Comparison of ENCODE assay signal across 9 cellular contexts in the genomic region with DNA sequence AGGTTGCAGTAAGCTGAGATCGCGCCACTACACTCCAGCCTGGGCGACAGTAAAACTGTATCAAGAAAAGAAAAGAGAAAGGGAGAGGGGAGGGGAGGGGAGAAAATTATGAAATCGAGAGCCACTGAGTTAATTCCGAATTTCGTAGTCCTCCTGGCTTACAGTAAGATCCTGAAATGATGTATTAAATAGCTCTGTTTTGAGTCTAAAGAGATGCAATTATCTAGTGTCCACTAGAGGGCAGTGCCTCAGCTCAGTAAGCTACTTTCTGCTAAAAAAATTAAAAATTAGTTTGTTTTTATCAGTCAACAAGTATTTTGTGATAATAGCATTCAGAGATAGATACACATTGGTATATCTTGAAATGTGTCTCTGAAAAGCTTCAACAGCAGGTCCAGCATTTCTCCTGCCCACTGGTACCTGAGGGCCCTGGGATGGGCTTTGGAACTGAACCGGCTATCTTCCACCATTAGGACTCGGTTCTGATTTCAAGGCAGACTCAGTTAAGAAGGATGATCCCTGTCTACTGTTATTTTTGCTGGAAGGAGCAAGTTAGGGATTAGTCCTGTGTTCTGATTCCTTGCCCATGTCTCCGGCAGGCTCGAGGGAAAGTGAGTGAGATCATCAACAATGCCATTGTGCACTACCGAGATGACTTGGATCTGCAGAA. TPM values are rescaled to one million over a fixed set of nuclear protein-coding genes. Genes with fewer than 3 reads are reported as not detected.
DNase-seq lines count a peak whose midpoint lies in the region; ATAC-seq, FAIRE-seq and TF ChIP-seq lines count a peak whose summit lies in the region.
"Had no signal": no experiment of that assay in that cellular context is flagged by ENCODE, and none has a peak within 500 bp of the region (broad histone marks: within the 10 kb centered on the region; RNA-seq: fewer than 3 reads in every experiment).

No MANE protein-coding gene starts in this region.

- no peak overlapping the region for H2BK15ac ChIP-seq in mesendoderm (replicated peaks; ENCODE audit: low read depth)

- H3K18ac ChIP-seq in mesendoderm (ENCODE audit: low read length) = no peak overlapping the region

- no peak overlapping the region for H3K23ac ChIP-seq in mesendoderm (ENCODE audit: low read length)

- DNase-seq in AML-193 (lab: John Stamatoyannopoulos, UW) = peak; percentile 58 to 69
- DNase-seq in NCI-H446 treated with DMSO at 0.1 percent for 48 hours (lab: John Stamatoyannopoulos, UW) = peak; percentile 14
- peak; percentile 55 for DNase-seq in bronchial epithelial cell (ENCODE audit: low read depth)
- peak; percentile 51 for DNase-seq in mesendoderm
- no peak for DNase-seq in ureter (ENCODE audit: low spot score)

- no peak overlapping the region for H3K4me2 ChIP-seq in mesendoderm (ENCODE audit: low read length)

- no peak for ATAC-seq in HG02981 (IDR thresholded peaks at IDR 0.05; ENCODE audit: unreplicated experiment)
- no peak for ATAC-seq in GM18498 (IDR thresholded peaks at IDR 0.05; ENCODE audit: unreplicated experiment)

- H3K4me1 ChIP-seq in mesendoderm (ENCODE audit: control insufficient read depth, low read depth, low read length) = peaks cover 7% of the 10 kb centered on the region

- H3K56ac ChIP-seq in mesendoderm (ENCODE audit: low read length) = no peak overlapping the region

- no peak for FAIRE-seq in bronchial epithelial cell (lab: Jason Lieb, UNC)

- H3K27me3 ChIP-seq in bronchial epithelial cell (ENCODE audit: control insufficient read depth, insufficient read depth, low read length) = no peaks in the 10 kb centered on the region
- H3K27me3 ChIP-seq in mesendoderm (ENCODE audit: insufficient read depth, low read length, poor library complexity) = no peaks in the 10 kb centered on the region

- H4K5ac ChIP-seq in mesendoderm (ENCODE audit: low read length) = no peak overlapping the region

- H3K27ac ChIP-seq in mesendoderm (ENCODE audit: low read depth, low read length) = no peak overlapping the region
- H3K27ac ChIP-seq: epithelial cell of prostate had no signal

- H4K8ac ChIP-seq in mesendoderm (ENCODE audit: low read depth, low read length) = no peak overlapping the region

- H3K9ac ChIP-seq in mesendoderm (ENCODE audit: low read length) = no peak overlapping the region

- no CpG with 5 or more reads among the region's 11 CpGs for WGBS in mesendoderm (ENCODE audit: extremely low coverage, insufficient coverage, low lambda C conversion rate)

- no peaks in the 10 kb centered on the region for H3K36me3 ChIP-seq in bronchial epithelial cell (ENCODE audit: control insufficient read depth, insufficient read depth, low read length)
- no peaks in the 10 kb centered on the region for H3K36me3 ChIP-seq in mesendoderm (ENCODE audit: control insufficient read depth, insufficient read depth, low read length)

- no peak overlapping the region for H2BK120ac ChIP-seq in mesendoderm (ENCODE audit: low read depth, low read length)

- no peaks in the 10 kb centered on the region for H3K79me2 ChIP-seq in mesendoderm (ENCODE audit: control insufficient read depth, insufficient read depth, low read length)

- no peak overlapping the region for H2BK5ac ChIP-seq in mesendoderm (ENCODE audit: low read length)

- TF ChIP-seq CTCF in GM12874 (IDR thresholded peaks at IDR 0.05; ENCODE audit: insufficient read depth, low read depth, low read length) = peak; percentile 55; the same call in 1 of the 2 replicates
- TF ChIP-seq CTCF in bronchial epithelial cell (IDR thresholded peaks at IDR 0.05; ENCODE audit: insufficient read depth, low read length, severe bottlenecking) = peak; percentile 63

- no peaks in the 10 kb centered on the region for H3K79me1 ChIP-seq in mesendoderm (ENCODE audit: low read length)

- H2AK5ac ChIP-seq in mesendoderm (ENCODE audit: low read length) = no peak overlapping the region

- no peak overlapping the region for H3K4ac ChIP-seq in mesendoderm (ENCODE audit: low read depth, low read length)

- no peak overlapping the region for H3K4me3 ChIP-seq in bronchial epithelial cell (ENCODE audit: low read depth, low read length)
- H3K4me3 ChIP-seq in mesendoderm (ENCODE audit: low read length) = no peak overlapping the region

RNA-seq across cellular contexts. Expression of gene TSPAN33, which starts 19.5 kb away (rescaled TPM):
- total RNA-seq in bronchial epithelial cell = 1.3 and 1.7 TPM in 2 replicates
- polyA plus RNA-seq in mesendoderm (2013, experiment 1 of 2) = 12.9 TPM
- polyA plus RNA-seq in mesendoderm (2013, experiment 2 of 2) = 13.3 TPM
- total RNA-seq in ureter = 11.1 TPM

RNA-seq across cellular contexts. Expression of gene SMO, which starts 24.4 kb away (rescaled TPM):
- total RNA-seq in bronchial epithelial cell (2.4 and 5.0 TPM in 2 replicates), ureter (12.5 TPM)
- polyA plus RNA-seq in mesendoderm (2013, experiment 1 of 2) = 29.4 TPM
- polyA plus RNA-seq in mesendoderm (2013, experiment 2 of 2) = 30.0 TPM
